In genomic region chr2:96538487-96539214, GRCh38 we compare ENCODE assay signal across 9 cellular contexts. TPM values are rescaled to one million over a fixed set of nuclear protein-coding genes. Genes with fewer than 3 reads are reported as not detected.
A peak's percentile ranks its signal among the peaks of the same experiment; 100 is the strongest.
DNase-seq lines count a peak whose midpoint lies in the region; ATAC-seq and TF ChIP-seq lines count a peak whose summit lies in the region.
"Had no signal": no experiment of that assay in that cellular context is flagged by ENCODE, and none has a peak within 500 bp of the region (broad histone marks: within the 10 kb centered on the region; RNA-seq: fewer than 3 reads in every experiment).

No MANE protein-coding gene starts in this region.

- H3K4me3 ChIP-seq in HAP-1 (peak overlapping the region; percentile 58), mucosa of descending colon (no peak overlapping the region)
- H3K4me3 ChIP-seq: SK-N-MC had no signal

- in situ Hi-C loops in HAP-1 (cut with MboI; ENCODE audit: low sequenced_read_pairs) = no loop called here

- peaks cover 57% of the 10 kb centered on the region for H3K4me1 Mint-ChIP-seq in activated CD8-positive, alpha-beta T cell treated with anti-CD3 and anti-CD28 coated beads, Interleukin-2, amount 10 ng/mL, durations not matched to agents 7 days and 5 days (ENCODE audit: low read depth)

- no peaks in the 10 kb centered on the region for H3K9me3 ChIP-seq in HAP-1
- no peaks in the 10 kb centered on the region for H3K9me3 ChIP-seq in mucosa of descending colon

- intact Hi-C loops in mucosa of descending colon (cut with DNase I, micrococcal nuclease) = no loop called here

- H3K27me3 Mint-ChIP-seq in activated CD8-positive, alpha-beta T cell treated with anti-CD3 and anti-CD28 coated beads, Interleukin-2, amount 10 ng/mL, durations not matched to agents 7 days and 5 days (ENCODE audit: low read depth) = no peaks in the 10 kb centered on the region

- peaks cover 38% of the 10 kb centered on the region for H3K36me3 Mint-ChIP-seq in activated CD8-positive, alpha-beta T cell treated with anti-CD3 and anti-CD28 coated beads, Interleukin-2, amount 10 ng/mL, durations not matched to agents 7 days and 5 days (ENCODE audit: low read depth)

- POLR2A ChIA-PET in activated CD8-positive, alpha-beta T cell treated with anti-CD3 and anti-CD28 coated beads, Interleukin-2, amount 10 ng/mL, durations not matched to agents 7 days and 5 days (lab: Charles Lee) = interaction anchor here (0.8 to 5.4 kb wide), 20 partner anchors 8 to 402 kb away, joined by 3 to 99 read pairs (median 4); partner anchors contain the start of genes NCAPH, SNRNP200 and STARD7

- CTCF ChIA-PET in activated CD8-positive, alpha-beta T cell treated with anti-CD3 and anti-CD28 coated beads, Interleukin-2, amount 10 ng/mL, durations not matched to agents 7 days and 5 days (lab: Charles Lee) = interaction anchor here (1.1 to 8.0 kb wide), 13 partner anchors 9 to 424 kb away, joined by 3 to 90 read pairs (median 5); no protein-coding TSS in a partner anchor

- no peaks in the 10 kb centered on the region for H3K36me3 ChIP-seq in HAP-1 (replicated peaks)
- no peaks in the 10 kb centered on the region for H3K36me3 ChIP-seq in mucosa of descending colon (ENCODE audit: low read depth)

- no peaks in the 10 kb centered on the region for H3K27me3 ChIP-seq in HAP-1 (ENCODE audit: low read depth)
- H3K27me3 ChIP-seq in foreskin keratinocyte = no peaks in the 10 kb centered on the region

- no peaks in the 10 kb centered on the region for H3K9me3 Mint-ChIP-seq in activated CD8-positive, alpha-beta T cell treated with anti-CD3 and anti-CD28 coated beads, Interleukin-2, amount 10 ng/mL, durations not matched to agents 7 days and 5 days (ENCODE audit: insufficient read depth)

- H3K27ac Mint-ChIP-seq in activated CD8-positive, alpha-beta T cell treated with anti-CD3 and anti-CD28 coated beads, Interleukin-2, amount 10 ng/mL, durations not matched to agents 7 days and 5 days = peak overlapping the region; percentile 82

- no peak overlapping the region for H3K27ac ChIP-seq in foreskin keratinocyte
- H3K27ac ChIP-seq: SK-N-MC had no signal

- H3K4me1 ChIP-seq in HAP-1 (peaks cover 13% of the 10 kb centered on the region), mucosa of descending colon (ENCODE audit: low read depth) (peaks cover 35% of the 10 kb centered on the region), foreskin keratinocyte (peaks cover 21% of the 10 kb centered on the region)

- H3K4me3 Mint-ChIP-seq in activated CD8-positive, alpha-beta T cell treated with anti-CD3 and anti-CD28 coated beads, Interleukin-2, amount 10 ng/mL, durations not matched to agents 7 days and 5 days = peak overlapping the region; percentile 83

- peak; percentile 77 to 94 for DNase-seq in HAP-1 (ENCODE audit: low spot score in 2 of 2)
- DNase-seq in activated CD8-positive, alpha-beta T cell treated with anti-CD3 and anti-CD28 coated beads, Interleukin-2, amount 10 ng/mL, durations not matched to agents 7 days and 5 days = peak; percentile 93
- peak; percentile 80 for DNase-seq in effector CD8-positive, alpha-beta T cell (lab: John Stamatoyannopoulos, UW)
- DNase-seq in mucosa of descending colon = peak; percentile 85 to 92 (median 89)
- peak; percentile 85 for DNase-seq in stimulated activated CD8-positive, alpha-beta memory T cell treated with anti-CD3 and anti-CD28 coated beads, Interleukin-4, amount 100 ng/mL, for 24 hours (ENCODE audit: low read depth)
- no peak for DNase-seq in foreskin keratinocyte
- DNase-seq in D341Med (ENCODE audit: low spot score) = no peak
- DNase-seq in NCI-H2029 (lab: John Stamatoyannopoulos, UW) = no peak

- ATAC-seq in activated CD8-positive, alpha-beta T cell treated with anti-CD3 and anti-CD28 coated beads, Interleukin-2, amount 10 ng/mL, durations not matched to agents 7 days and 5 days = peak; percentile 40
- ATAC-seq in mucosa of descending colon (peak; percentile 49), foreskin keratinocyte (no peak)

- no peak for TF ChIP-seq CTCF in mucosa of descending colon (IDR thresholded peaks at IDR 0.05)
- TF ChIP-seq CTCF in foreskin keratinocyte (conservative IDR thresholded peaks at IDR 0.05) = no peak

RNA-seq across cellular contexts. Expression of gene ARID5A, which starts 2.1 kb away (rescaled TPM):
- 10 to 100 TPM; 37.7 to 40.1 TPM for total RNA-seq in activated CD8-positive, alpha-beta T cell treated with anti-CD3 and anti-CD28 coated beads, Interleukin-2, amount 10 ng/mL, durations not matched to agents 7 days and 5 days
- total RNA-seq in mucosa of descending colon = 10 to 100 TPM in 2 of 3 donors, 1 to 10 TPM in 1; 4.8 to 17.6 (median 10.3) TPM
- 7.3 and 8.5 TPM in 2 replicates for total RNA-seq in foreskin keratinocyte
- 8.2 and 8.4 TPM in 2 replicates for polyA plus RNA-seq in foreskin keratinocyte

RNA-seq across cellular contexts. Expression of gene NEURL3, which starts 33.5 kb away (rescaled TPM):
- total RNA-seq in activated CD8-positive, alpha-beta T cell treated with anti-CD3 and anti-CD28 coated beads, Interleukin-2, amount 10 ng/mL, durations not matched to agents 7 days and 5 days = not detected
- total RNA-seq in mucosa of descending colon = 1 to 10 TPM; 2.1 to 5.2 (median 2.3) TPM
- not detected in 2 replicates for total RNA-seq in foreskin keratinocyte
- polyA plus RNA-seq in foreskin keratinocyte = not detected in 2 replicates

Comparison
In these comparisons a context has a peak if more than half of its experiments do, and no peak if none do; other contexts are left out.
1. DNase-seq: peak in HAP-1 (2 of 2), activated CD8-positive, alpha-beta T cell treated with anti-CD3 and anti-CD28 coated beads, Interleukin-2, amount 10 ng/mL, durations not matched to agents 7 days and 5 days (single experiment), effector CD8-positive, alpha-beta T cell (single experiment), mucosa of descending colon (3 of 3) and stimulated activated CD8-positive, alpha-beta memory T cell treated with anti-CD3 and anti-CD28 coated beads, Interleukin-4, amount 100 ng/mL, for 24 hours (single experiment); none in foreskin keratinocyte (0 of 2), D341Med (single experiment) and NCI-H2029 (single experiment).